Comparison of ENCODE assay signal across 8 cellular contexts in the genomic region with DNA sequence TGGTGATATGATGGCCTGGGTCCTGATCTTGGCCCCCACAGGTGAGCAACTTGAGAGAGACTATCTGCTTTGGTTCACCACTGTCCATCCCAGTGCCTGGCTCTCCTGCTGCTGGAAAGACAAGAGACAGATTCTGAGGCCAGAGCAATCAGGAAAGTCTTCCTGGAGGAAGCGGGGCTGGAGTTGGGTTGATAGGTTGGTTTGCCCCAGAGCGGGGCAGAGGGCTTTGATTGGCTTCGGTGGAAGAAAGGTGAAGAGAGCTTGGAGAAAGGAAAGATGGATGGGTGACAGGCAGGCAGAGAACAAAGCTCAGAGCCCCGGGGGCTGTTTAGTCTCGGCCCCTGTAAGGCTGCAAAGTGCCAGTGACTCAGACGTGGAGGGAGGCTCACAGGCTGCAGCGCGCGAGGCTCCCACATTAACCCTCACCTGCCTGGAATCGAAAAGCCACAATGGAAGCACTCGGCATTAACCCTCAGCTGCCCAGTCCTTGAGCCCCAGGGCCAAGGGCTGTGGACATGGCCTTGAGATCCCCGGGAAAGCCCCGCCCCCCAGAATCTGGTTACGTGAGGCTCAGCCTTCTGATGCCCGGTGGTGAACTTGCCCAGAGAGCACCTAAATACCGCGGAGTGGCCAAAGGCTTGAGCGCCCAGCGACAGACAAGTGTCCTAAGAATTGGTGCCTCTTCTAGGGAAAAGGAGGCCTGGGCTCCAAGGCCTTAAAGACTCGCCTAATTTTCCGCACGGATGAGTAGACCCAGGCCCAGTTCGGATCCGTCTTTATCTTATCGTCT. TPM values are rescaled to one million over a fixed set of nuclear protein-coding genes. Genes with fewer than 3 reads are reported as not detected.
DNase-seq lines count a peak whose midpoint lies in the region; ATAC-seq and TF ChIP-seq lines count a peak whose summit lies in the region.

No MANE protein-coding gene starts in this region.

- H3K9me3 Mint-ChIP-seq in activated naive CD4-positive, alpha-beta T cell treated with anti-CD3 and anti-CD28 coated beads, Interleukin-2, amount 50 U/mL, for 24 hours: no peaks in the 10 kb centered on the region
- H3K9me3 Mint-ChIP-seq in WTC11: peaks cover 4% of the 10 kb centered on the region; the same call in 1 of the 2 replicates

- peaks cover 2 to 39% (median 15%) of the 10 kb centered on the region in 12 donors for H3K4me1 ChIP-seq in heart left ventricle

- DNase-seq in activated naive CD4-positive, alpha-beta T cell treated with Interleukin-2 at 50 U/mL for 16 hours: no peak
- peak; percentile 67 for DNase-seq in WTC11 (ENCODE audit: low spot score)
- peak in 2 of 5 donors; percentile 32 to 61 for DNase-seq in heart left ventricle
- DNase-seq in pons (ENCODE audit: low spot score): peak; percentile 31
- DNase-seq in stimulated activated CD4-positive, alpha-beta T cell treated with anti-CD3 and anti-CD28 coated beads, Interleukin-1b, Interleukin-23, amount 100 ng/mL, for 48 hours: no peak
- DNase-seq in NCI-H2029 treated with DMSO at 0.1 percent for 48 hours (lab: John Stamatoyannopoulos, UW): no peak

- peak overlapping the region; percentile 66 to 98 (median 88) for H3K4me3 ChIP-seq in heart left ventricle

- no peaks in the 10 kb centered on the region for H3K27me3 Mint-ChIP-seq in activated naive CD4-positive, alpha-beta T cell treated with anti-CD3 and anti-CD28 coated beads, Interleukin-2, amount 50 U/mL, for 24 hours
- peaks cover 25% of the 10 kb centered on the region for H3K27me3 Mint-ChIP-seq in WTC11 (ENCODE audit: low read depth)

- WGBS in heart left ventricle, 4 donors: 18 to 25% (median 21%) methylated on average over 20 to 25 of the region's 25 CpGs

- no peak for TF ChIP-seq POLR2A in heart left ventricle (IDR thresholded peaks at IDR 0.05)

- no peak overlapping the region for H3K27ac Mint-ChIP-seq in activated naive CD4-positive, alpha-beta T cell treated with anti-CD3 and anti-CD28 coated beads, Interleukin-2, amount 50 U/mL, for 24 hours
- no peak overlapping the region for H3K27ac Mint-ChIP-seq in WTC11

- CTCF ChIA-PET in WTC11 (lab: Charles Lee): interaction anchor here (1.1 to 3.9 kb wide), 18 partner anchors 12 to 356 kb away, joined by 3 to 68 read pairs (median 10); a partner anchor contains a TSS

- H3K36me3 ChIP-seq in heart left ventricle: no peaks in the 10 kb centered on the region

- H3K4me3 Mint-ChIP-seq in activated naive CD4-positive, alpha-beta T cell treated with anti-CD3 and anti-CD28 coated beads, Interleukin-2, amount 50 U/mL, for 24 hours: peak overlapping the region; percentile 78
- H3K4me3 Mint-ChIP-seq in WTC11: peak overlapping the region; percentile 86

- H3K27me3 ChIP-seq in heart left ventricle: no peaks in the 10 kb centered on the region

- POLR2A ChIA-PET in WTC11 (lab: Charles Lee): interaction anchor here (0.8 kb wide), 1 partner anchor 42 kb away, joined by 3 read pairs; no protein-coding TSS in a partner anchor

- TF ChIP-seq CTCF in WTC11 (IDR thresholded peaks at IDR 0.05) (no peak), heart left ventricle (IDR thresholded peaks at IDR 0.05) (no peak)

- H3K27ac ChIP-seq in heart left ventricle: peak overlapping the region in 11 of 12 donors; percentile 79 to 94 (median 84)

- H3K36me3 Mint-ChIP-seq in activated naive CD4-positive, alpha-beta T cell treated with anti-CD3 and anti-CD28 coated beads, Interleukin-2, amount 50 U/mL, for 24 hours: no peaks in the 10 kb centered on the region
- no peaks in the 10 kb centered on the region for H3K36me3 Mint-ChIP-seq in WTC11

- H3K9me3 ChIP-seq in heart left ventricle: peaks cover 0 to 6% (median 0%) of the 10 kb centered on the region in 12 donors

- intact Hi-C loops in heart left ventricle (cut with DNase I): loop anchor here in 4 of 10 donors (5.0 to 10.0 kb wide), 3 partner anchors 53 to 153 kb away; a partner anchor contains a TSS

- H3K4me1 Mint-ChIP-seq in activated naive CD4-positive, alpha-beta T cell treated with anti-CD3 and anti-CD28 coated beads, Interleukin-2, amount 50 U/mL, for 24 hours: peaks cover 9% of the 10 kb centered on the region
- H3K4me1 Mint-ChIP-seq in WTC11: peaks cover 14% of the 10 kb centered on the region

- ATAC-seq in WTC11 (peak; percentile 36), heart left ventricle (peak in 3 of 4 donors; percentile 9 to 26 (median 26)), HG03432 (IDR thresholded peaks at IDR 0.05; ENCODE audit: unreplicated experiment) (no peak)

TF ChIP-seq in WTC11, 78 proteins besides CTCF, POLR2A, EP300 and RAD21:
- no peak for TF ChIP-seq FOXJ3 (CRISPR knock-in tag; IDR thresholded peaks at IDR 0.05; ENCODE audit: borderline replicate concordance)
- 0 out of 2 replicates have a peak, but pooled peaks have one; percentile 25 for TF ChIP-seq SP1 (CRISPR knock-in tag; conservative IDR thresholded peaks at IDR 0.05)

RNA-seq across cellular contexts. Expression of a gene that starts 1.0 kb away (rescaled TPM):
- total RNA-seq in WTC11 (2021) (14.0 to 17.9 TPM (median 16.7 TPM) in 3 replicates), heart left ventricle (10 to 100 TPM in 6 of 9 donors, 1 to 10 TPM in 3; 7.2 to 23.6 (median 11.9) TPM)
- polyA plus RNA-seq in heart left ventricle: 10 to 100 TPM; 18.8 to 20.4 TPM

Comparison
In these comparisons a context has a peak if more than half of its experiments do, and no peak if none do; other contexts are left out.
1. DNase-seq: peak in WTC11 (single experiment) and pons (single experiment); none in activated naive CD4-positive, alpha-beta T cell treated with Interleukin-2 at 50 U/mL for 16 hours (single experiment), stimulated activated CD4-positive, alpha-beta T cell treated with anti-CD3 and anti-CD28 coated beads, Interleukin-1b, Interleukin-23, amount 100 ng/mL, for 48 hours (single experiment) and NCI-H2029 treated with DMSO at 0.1 percent for 48 hours (single experiment).